In genomic region chr20:45987108-45987780, GRCh38 we compare ENCODE assay signal across 9 cellular contexts. TPM values are rescaled to one million over a fixed set of nuclear protein-coding genes. Genes with fewer than 3 reads are reported as not detected.
A peak's percentile ranks its signal among the peaks of the same experiment; 100 is the strongest.
DNase-seq lines count a peak whose midpoint lies in the region; ATAC-seq, FAIRE-seq and TF ChIP-seq lines count a peak whose summit lies in the region.
"Had no signal": no experiment of that assay in that cellular context is flagged by ENCODE, and none has a peak within 500 bp of the region (broad histone marks: within the 10 kb centered on the region; RNA-seq: fewer than 3 reads in every experiment).

No MANE protein-coding gene starts in this region.

- H3K9ac ChIP-seq in MM.1S (ENCODE audit: low read length) (no peak overlapping the region), adipocyte (ENCODE audit: low read length) (no peak overlapping the region)

- H2AFZ ChIP-seq in MM.1S (ENCODE audit: low read length) = no peak overlapping the region

- intact Hi-C loops in right cardiac atrium (cut with DNase I) = no loop called here

- H3K27me3 ChIP-seq in MM.1S (replicated peaks; ENCODE audit: insufficient read depth, low read length) (peaks cover 4% of the 10 kb centered on the region; the same call in 1 of the 2 replicates), adipocyte (replicated peaks; ENCODE audit: control insufficient read depth, insufficient read depth, low read length) (peaks cover 14% of the 10 kb centered on the region), right cardiac atrium (ENCODE audit: control insufficient read depth, insufficient read depth) (no peaks in the 10 kb centered on the region), small intestine (ENCODE audit: control insufficient read depth in 2 of 2, insufficient read depth in 2 of 2, low read length in 2 of 2) (no peaks in the 10 kb centered on the region)

- H3K36me3 ChIP-seq in MM.1S (replicated peaks; ENCODE audit: insufficient read depth, low read length) (no peaks in the 10 kb centered on the region), adipocyte (ENCODE audit: control insufficient read depth, insufficient read depth, low read length, severe bottlenecking) (no peaks in the 10 kb centered on the region), small intestine (ENCODE audit: control insufficient read depth in 2 of 2, insufficient read depth in 2 of 2, low read length in 2 of 2) (no peaks in the 10 kb centered on the region)

- 9% methylated on average over 16 of the region's 16 CpGs for WGBS in right cardiac atrium
- 6 to 10% (median 10%) methylated on average over 13 to 16 of the region's 16 CpGs for WGBS in small intestine, 3 donors

- H3K9me3 ChIP-seq in MM.1S (replicated peaks; ENCODE audit: insufficient read depth, low read length) (no peaks in the 10 kb centered on the region), adipocyte (ENCODE audit: control insufficient read depth, low read length) (no peaks in the 10 kb centered on the region), right cardiac atrium (ENCODE audit: control insufficient read depth, low read length) (no peaks in the 10 kb centered on the region), small intestine (ENCODE audit: control insufficient read depth, low read depth) (no peaks in the 10 kb centered on the region)

- no peaks in the 10 kb centered on the region for H3F3A ChIP-seq in MM.1S (ENCODE audit: insufficient read depth, low read length)

- H3K27ac ChIP-seq in MM.1S (ENCODE audit: low read length) (no peak overlapping the region), right cardiac atrium (ENCODE audit: low read length) (no peak overlapping the region), small intestine (ENCODE audit: low read depth in 1 of 2, low read length in 1 of 2) (no peak overlapping the region)
- H3K27ac ChIP-seq: epithelial cell of prostate had no signal

- ATAC-seq in right cardiac atrium = peak; percentile 85 to 91
- ATAC-seq in GM19324 (IDR thresholded peaks at IDR 0.05; ENCODE audit: low FRiP score, unreplicated experiment) = no peak
- ATAC-seq in GM18858 (IDR thresholded peaks at IDR 0.05; ENCODE audit: unreplicated experiment) = no peak

- DNase-seq in MM.1S (peak; percentile 67), T-helper 2 cell (peak; percentile 54 to 72 (median 64)), adipocyte (ENCODE audit: low read depth) (peak; percentile 80), right cardiac atrium (peak; percentile 74 to 90 (median 90)), small intestine (peak; percentile 44)

- no peaks in the 10 kb centered on the region for H4K20me1 ChIP-seq in MM.1S (ENCODE audit: insufficient read depth, low read length)

- TF ChIP-seq CTCF in GM12873 (IDR thresholded peaks at IDR 0.05; ENCODE audit: insufficient read depth, low read depth, low read length, missing control alignments) = peak; percentile 97
- TF ChIP-seq CTCF in MM.1S (IDR thresholded peaks at IDR 0.05; ENCODE audit: low read length) = peak; percentile 91

- H3K4me3 ChIP-seq in MM.1S (ENCODE audit: low read length) (no peak overlapping the region), adipocyte (ENCODE audit: low read length) (no peak overlapping the region), right cardiac atrium (ENCODE audit: low read length) (no peak overlapping the region), small intestine (ENCODE audit: low read depth in 1 of 2, low read length in 2 of 2) (no peak overlapping the region)

- FAIRE-seq in small intestine (lab: Jason Lieb, UNC) = no peak

- no peaks in the 10 kb centered on the region for H3K79me2 ChIP-seq in MM.1S (ENCODE audit: low read length)

- no peak overlapping the region for H3K4me2 ChIP-seq in MM.1S (ENCODE audit: low read depth, low read length)

- no peaks in the 10 kb centered on the region for H3K9me2 ChIP-seq in MM.1S (replicated peaks; ENCODE audit: insufficient read depth, low read length)

- H3K4me1 ChIP-seq in MM.1S (ENCODE audit: low read length) = no peaks in the 10 kb centered on the region
- no peaks in the 10 kb centered on the region for H3K4me1 ChIP-seq in adipocyte (ENCODE audit: control insufficient read depth, insufficient read depth, low read length)
- no peaks in the 10 kb centered on the region for H3K4me1 ChIP-seq in right cardiac atrium (ENCODE audit: control insufficient read depth, insufficient read depth, low read length)
- no peaks in the 10 kb centered on the region for H3K4me1 ChIP-seq in small intestine (ENCODE audit: control insufficient read depth in 2 of 2, insufficient read depth in 1 of 2, low read depth in 1 of 2, low read length in 1 of 2)

RNA-seq across cellular contexts. Expression of gene ZNF335, which starts 15.2 kb away (rescaled TPM):
- 10 to 100 TPM in 1 of 4 donors, 1 to 10 TPM in 3; 8.2 to 10.1 (median 8.6) TPM for total RNA-seq in right cardiac atrium
- 6.4 TPM for polyA plus RNA-seq in right cardiac atrium
- polyA plus RNA-seq in small intestine = 10 to 100 TPM; 10.7 to 20.8 (median 14.1) TPM

RNA-seq across cellular contexts. Expression of gene MMP9, which starts 21.5 kb away (rescaled TPM):
- under 1 TPM; 0.17 to 0.81 (median 0.27) TPM for total RNA-seq in right cardiac atrium
- polyA plus RNA-seq in right cardiac atrium (0.16 TPM), small intestine (under 1 TPM in 2 of 3 donors, not detected in 1; 0.66 to 0.81 TPM)

RNA-seq across cellular contexts. Expression of gene SLC12A5, which starts 41.8 kb away (rescaled TPM):
- total RNA-seq in right cardiac atrium = 1 to 10 TPM; 1.1 to 4.7 (median 2.6) TPM
- polyA plus RNA-seq in right cardiac atrium = 6.6 TPM
- 1 to 10 TPM in 1 of 3 donors, not detected in 2; 4.6 TPM for polyA plus RNA-seq in small intestine

RNA-seq across cellular contexts. Expression of gene PCIF1, which starts 52.8 kb away (rescaled TPM):
- total RNA-seq in right cardiac atrium = 10 to 100 TPM; 28.0 to 31.8 (median 29.6) TPM
- polyA plus RNA-seq in right cardiac atrium (22.2 TPM), small intestine (10 to 100 TPM; 16.1 to 30.0 (median 25.5) TPM)

Comparison
In these comparisons a context has a peak if more than half of its experiments do, and no peak if none do; other contexts are left out.
1. ATAC-seq: peak in right cardiac atrium (2 of 2); none in GM19324 (single experiment) and GM18858 (single experiment).
2. Peak in every context shown above with its lines, with median percentiles within 50 percentile points of each other: DNase-seq.